ENCODE assay signal across 15 cellular contexts in genomic region chrX:85922821-85923220, GRCh38.
DNase-seq lines count a peak whose midpoint lies in the region; ATAC-seq, FAIRE-seq and TF ChIP-seq lines count a peak whose summit lies in the region.
"Had no signal": no experiment of that assay in that cellular context is flagged by ENCODE, and none has a peak within 500 bp of the region (broad histone marks: within the 10 kb centered on the region; RNA-seq: fewer than 3 reads in every experiment).

No MANE protein-coding gene starts in this region.

- no peaks in the 10 kb centered on the region for H3K27me3 Mint-ChIP-seq in CD4-positive, alpha-beta memory T cell
- H3K27me3 Mint-ChIP-seq: CD4-positive, CD25-positive, alpha-beta regulatory T cell had no signal

- POLR2A ChIA-PET in GM12878 (lab: Charles Lee): no interaction called here
- POLR2A ChIA-PET in CD4-positive, alpha-beta memory T cell (lab: Charles Lee; ENCODE audit: partially characterized antibody): no interaction called here

- H4K20me1 ChIP-seq in GM12878 (ENCODE audit: control insufficient read depth, insufficient read depth): no peaks in the 10 kb centered on the region

- no peak overlapping the region for H2AFZ ChIP-seq in GM12878 (ENCODE audit: control insufficient read depth, low read depth, low read length)

- no peaks in the 10 kb centered on the region for H3K4me1 ChIP-seq in GM12878 (ENCODE audit: control insufficient read depth, insufficient read depth, low read length)
- no peaks in the 10 kb centered on the region for H3K4me1 ChIP-seq in CD4-positive, alpha-beta memory T cell (ENCODE audit: insufficient read depth, low read length)

- intact Hi-C loops in GM12878 (cut with micrococcal nuclease; ENCODE audit: unreplicated experiment): no loop called here
- intact Hi-C loops in CD4-positive, alpha-beta memory T cell (cut with micrococcal nuclease): no loop called here

- H3K27me3 ChIP-seq in GM12878 (replicated peaks in 1 of 2; ENCODE audit: control insufficient read depth in 2 of 2, insufficient read depth in 2 of 2, low read length in 1 of 2) (no peaks in the 10 kb centered on the region), WERI-Rb-1 (ENCODE audit: insufficient read depth, low read depth, severe bottlenecking) (no peaks in the 10 kb centered on the region)
- H3K27me3 ChIP-seq in CD4-positive, alpha-beta memory T cell (ENCODE audit: insufficient read depth, low read length): no peaks in the 10 kb centered on the region

- no peaks in the 10 kb centered on the region for H3K79me2 ChIP-seq in GM12878 (ENCODE audit: control insufficient read depth, insufficient read depth, low read length)

- no peak overlapping the region for H3K4me3 ChIP-seq in AG10803 (ENCODE audit: low read length)
- no peak overlapping the region for H3K4me3 ChIP-seq in GM12878
- H3K4me3 ChIP-seq in CD4-positive, alpha-beta memory T cell (ENCODE audit: low read length in 2 of 2): no peak overlapping the region
- H3K4me3 ChIP-seq in WERI-Rb-1 (ENCODE audit: low read depth, low read length): no peak overlapping the region

- FAIRE-seq in GM12878 (lab: Jason Lieb, UNC): no peak
- FAIRE-seq: endothelial cell of umbilical vein had no signal

- H3K9me3 Mint-ChIP-seq in CD4-positive, alpha-beta memory T cell: no peaks in the 10 kb centered on the region

- no peak overlapping the region for H3K4me3 Mint-ChIP-seq in CD4-positive, alpha-beta memory T cell
- H3K4me3 Mint-ChIP-seq: CD4-positive, CD25-positive, alpha-beta regulatory T cell had no signal

- no peak overlapping the region for H3K27ac Mint-ChIP-seq in CD4-positive, alpha-beta memory T cell
- H3K27ac Mint-ChIP-seq: CD4-positive, CD25-positive, alpha-beta regulatory T cell had no signal

- in situ Hi-C loops in GM12878 (cut with MboI): loop anchor here (10.0 kb wide), 1 partner anchor 62 kb away; no protein-coding TSS in a partner anchor

- peak; percentile 48 for DNase-seq in AG10803 (ENCODE audit: low read depth)
- peak; percentile 55 for DNase-seq in HS-5 (ENCODE audit: low read depth)
- DNase-seq in GM12878 (ENCODE audit: low read depth, low spot score): no peak
- DNase-seq in kidney tubule cell (ENCODE audit: low spot score): peak; percentile 44
- no peak for DNase-seq in CD4-positive, alpha-beta memory T cell
- no peak for DNase-seq in WERI-Rb-1
- no peak for DNase-seq in NCI-H1694 treated with DMSO at 0.1 percent for 48 hours (lab: John Stamatoyannopoulos, UW)
- no peak for DNase-seq in HuH-7.5 (ENCODE audit: low spot score)
- DNase-seq: activated CD4-positive, alpha-beta T cell treated with anti-CD3 and anti-CD28 coated beads for 1 hour; CD4-positive, CD25-positive, alpha-beta regulatory T cell; KG1; stimulated activated CD4-positive, alpha-beta T cell treated with anti-CD3 and anti-CD28 coated beads, Interleukin-2, amount 100 ng/mL, for 48 hours; stimulated activated naive CD4-positive, alpha-beta T cell had no signal

- no TSS peak for BruUV-seq in GM12878 (replicated peaks; lab: Mats Ljungman, UMichigan)

- no peak overlapping the region for H3K9ac ChIP-seq in GM12878 (ENCODE audit: control insufficient read depth, insufficient read depth, low read length)

- no peak for TF ChIP-seq POLR2A in GM12878 (IDR thresholded peaks at IDR 0.05; ENCODE audit: low read depth, low read length)

- ATAC-seq in GM12878: no peak
- ATAC-seq: SK-N-SH treated with all-trans-retinoic acid at 6 μM for 48 hours had no signal

- H3K9me3 ChIP-seq in GM12878 (replicated peaks; ENCODE audit: control insufficient read depth, insufficient read depth, low read length): no peaks in the 10 kb centered on the region; the same call in 2 of the 3 replicates
- no peaks in the 10 kb centered on the region for H3K9me3 ChIP-seq in CD4-positive, alpha-beta memory T cell (ENCODE audit: control insufficient read depth in 1 of 2, low read length in 2 of 2)
- H3K9me3 ChIP-seq in WERI-Rb-1 (ENCODE audit: severe bottlenecking): no peaks in the 10 kb centered on the region

- TF ChIP-seq EP300 in GM12878 (IDR thresholded peaks at IDR 0.05; ENCODE audit: borderline replicate concordance in 1 of 2, control insufficient read depth in 1 of 2, low read depth in 2 of 2, low read length in 2 of 2): no peak

- WGBS in GM12878 (ENCODE audit: insufficient coverage, insufficient replicate concordance, low lambda C conversion rate, missing lambda C conversion rate): 59% methylated on average over 3 of the region's 3 CpGs

- H3K36me3 ChIP-seq in GM12878 (ENCODE audit: control insufficient read depth in 2 of 2, insufficient read depth in 2 of 2, low read length in 1 of 2) (no peaks in the 10 kb centered on the region), WERI-Rb-1 (no peaks in the 10 kb centered on the region)
- H3K36me3 ChIP-seq in CD4-positive, alpha-beta memory T cell (ENCODE audit: insufficient read depth, low read length): no peaks in the 10 kb centered on the region

- H3K27ac ChIP-seq in GM12878 (ENCODE audit: control insufficient read depth, insufficient read depth): no peak overlapping the region
- no peak overlapping the region for H3K27ac ChIP-seq in CD4-positive, alpha-beta memory T cell (ENCODE audit: low read depth, low read length)
- no peak overlapping the region for H3K27ac ChIP-seq in WERI-Rb-1

- RAD21 ChIA-PET in GM12878 (lab: Charles Lee; ENCODE audit: unreplicated experiment): no interaction called here

- CTCF ChIA-PET in GM12878 (lab: Yijun Ruan, JAX): no interaction called here
- CTCF ChIA-PET in CD4-positive, alpha-beta memory T cell (lab: Charles Lee; ENCODE audit: partially characterized antibody): no interaction called here

- peaks cover 0 to 14% of the 10 kb centered on the region in 2 donors for H3K36me3 Mint-ChIP-seq in CD4-positive, alpha-beta memory T cell
- H3K36me3 Mint-ChIP-seq: CD4-positive, CD25-positive, alpha-beta regulatory T cell had no signal

- SMC1A ChIA-PET in GM12878 (lab: Charles Lee; ENCODE audit: uncharacterized antibody, unreplicated experiment): no interaction called here

- no peak for TF ChIP-seq RAD21 in GM12878 (IDR thresholded peaks at IDR 0.05; ENCODE audit: insufficient read depth, low read depth, low read length)

- TF ChIP-seq CTCF in AG10803 (conservative IDR thresholded peaks at IDR 0.05; ENCODE audit: low read length) (no peak), GM12878 (IDR thresholded peaks at IDR 0.05 in 2 of 3, conservative IDR thresholded peaks at IDR 0.05 in 1 of 3; ENCODE audit: control insufficient read depth in 2 of 3, extremely low read depth in 1 of 3, insufficient read depth in 1 of 3, low read depth in 3 of 3, low read length in 3 of 3) (no peak), WERI-Rb-1 (IDR thresholded peaks at IDR 0.05; ENCODE audit: low read depth, low read length) (no peak)

- peaks cover 7 to 22% (median 9%) of the 10 kb centered on the region in 4 donors for H3K4me1 Mint-ChIP-seq in CD4-positive, alpha-beta memory T cell

- H3K4me2 ChIP-seq in GM12878 (ENCODE audit: control insufficient read depth, insufficient read depth): no peak overlapping the region

TF ChIP-seq in GM12878, 131 proteins besides CTCF, POLR2A, EP300 and RAD21:
- TF ChIP-seq MTA2 (IDR thresholded peaks at IDR 0.05; ENCODE audit: low read depth) (no peak), CBX5 (IDR thresholded peaks at IDR 0.05; ENCODE audit: low read depth) (no peak), BCL3 (IDR thresholded peaks at IDR 0.05; ENCODE audit: borderline replicate concordance, insufficient read depth, low read depth, low read length, poor library complexity, severe bottlenecking) (peak; percentile 83)
TF ChIP-seq in GM12878: peak in this region for 1.

Comparison
In these comparisons a context has a peak if more than half of its experiments do, and no peak if none do; other contexts are left out.
1. DNase-seq: peak in AG10803 (single experiment), HS-5 (single experiment) and kidney tubule cell (single experiment); none in GM12878 (single experiment), CD4-positive, alpha-beta memory T cell (0 of 5), WERI-Rb-1 (single experiment), NCI-H1694 treated with DMSO at 0.1 percent for 48 hours (single experiment) and HuH-7.5 (single experiment).